9 cellular contexts compared by ENCODE assay signal in genomic region chr1:42684139-42684538, GRCh38. TPM values are rescaled to one million over a fixed set of nuclear protein-coding genes. Genes with fewer than 3 reads are reported as not detected.
DNase-seq lines count a peak whose midpoint lies in the region; ATAC-seq, FAIRE-seq and TF ChIP-seq lines count a peak whose summit lies in the region.
"Had no signal": no experiment of that assay in that cellular context is flagged by ENCODE, and none has a peak within 500 bp of the region (broad histone marks: within the 10 kb centered on the region; RNA-seq: fewer than 3 reads in every experiment).

No MANE protein-coding gene starts in this region.

- H3K9me3 ChIP-seq in KOPT-K1 (ENCODE audit: insufficient read depth, low read length, poor library complexity, severe bottlenecking) = no peaks in the 10 kb centered on the region
- no peaks in the 10 kb centered on the region for H3K9me3 ChIP-seq in testis

- no peak for TF ChIP-seq CTCF in testis (IDR thresholded peaks at IDR 0.05)

- no peak for ATAC-seq in activated T-helper 17 cell treated with anti-CD3 and anti-CD28 coated beads, Interleukin-2, amount 50 U/mL, for 72 hours (replicated peaks)

- H3K36me3 Mint-ChIP-seq in activated T-helper 17 cell treated with anti-CD3 and anti-CD28 coated beads, Interleukin-2, amount 50 U/mL, for 72 hours (ENCODE audit: low read depth) = peaks cover 71% of the 10 kb centered on the region

- H3K4me1 ChIP-seq in testis = peaks cover 31% of the 10 kb centered on the region

- peak; percentile 27 for DNase-seq in COR-L47 (lab: John Stamatoyannopoulos, UW)
- peak; percentile 15 for DNase-seq in iPS-NIHi7 (ENCODE audit: extremely low spot score)
- peak; percentile 23 for DNase-seq in testis
- DNase-seq in HTR-8/SVneo (ENCODE audit: insufficient read length, low spot score) = no peak
- no peak for DNase-seq in superior temporal gyrus (ENCODE audit: extremely low spot score)
- DNase-seq in posterior cingulate gyrus = no peak

- WGBS in testis, 2 donors = 24 to 37% methylated on average over 5 of the region's 5 CpGs

- no peaks in the 10 kb centered on the region for H3K27me3 ChIP-seq in testis

- peak overlapping the region; percentile 92 for H3K27ac ChIP-seq in KOPT-K1 (ENCODE audit: low read depth, low read length, poor library complexity, severe bottlenecking)
- H3K27ac ChIP-seq in testis = no peak overlapping the region

- no peaks in the 10 kb centered on the region for H3K27me3 Mint-ChIP-seq in activated T-helper 17 cell treated with anti-CD3 and anti-CD28 coated beads, Interleukin-2, amount 50 U/mL, for 72 hours

- H3K36me3 ChIP-seq in KOPT-K1 (ENCODE audit: insufficient read depth, low read length) = peaks cover 59% of the 10 kb centered on the region
- H3K36me3 ChIP-seq in testis (ENCODE audit: low read depth, missing control alignments) = no peaks in the 10 kb centered on the region

- no peak for FAIRE-seq in HTR-8/SVneo (lab: Jason Lieb, UNC)

- no peak for TF ChIP-seq POLR2A in testis (IDR thresholded peaks at IDR 0.05)

- intact Hi-C loops in testis (cut with DNase I; ENCODE audit: low total_unique reads) (no loop called here), posterior cingulate gyrus (cut with DNase I) (loop anchor here (10.0 kb wide), 2 partner anchors 61 to 349 kb away; partner anchors contain the start of genes CLDN19 and FOXJ3)

- H3K4me3 ChIP-seq in testis = peak overlapping the region in 1 of 2 donors; percentile 68

- peaks cover 54% of the 10 kb centered on the region for H3K4me1 Mint-ChIP-seq in activated T-helper 17 cell treated with anti-CD3 and anti-CD28 coated beads, Interleukin-2, amount 50 U/mL, for 72 hours

- H3K4me3 Mint-ChIP-seq in activated T-helper 17 cell treated with anti-CD3 and anti-CD28 coated beads, Interleukin-2, amount 50 U/mL, for 72 hours = peak overlapping the region; percentile 89

- no peaks in the 10 kb centered on the region for H3K9me3 Mint-ChIP-seq in activated T-helper 17 cell treated with anti-CD3 and anti-CD28 coated beads, Interleukin-2, amount 50 U/mL, for 72 hours

- H3K27ac Mint-ChIP-seq in activated T-helper 17 cell treated with anti-CD3 and anti-CD28 coated beads, Interleukin-2, amount 50 U/mL, for 72 hours = peak overlapping the region; percentile 93

RNA-seq across cellular contexts. Expression of gene YBX1, which starts 1.9 kb away (rescaled TPM):
- total RNA-seq in activated T-helper 17 cell treated with anti-CD3 and anti-CD28 coated beads, Interleukin-2, amount 50 U/mL, for 72 hours = 100 to 1,000 TPM; 501 to 981 TPM
- 100 to 1,000 TPM; 798 to 982 TPM for total RNA-seq in testis
- 2,470 TPM for polyA plus RNA-seq in testis (ENCODE audit: insufficient read depth, low read depth, low replicate concordance)

RNA-seq across cellular contexts. Expression of gene PPIH, which starts 25.9 kb away (rescaled TPM):
- 100 to 1,000 TPM in 1 of 2 donors, 10 to 100 TPM in 1; 58.3 to 101 TPM for total RNA-seq in activated T-helper 17 cell treated with anti-CD3 and anti-CD28 coated beads, Interleukin-2, amount 50 U/mL, for 72 hours
- 10 to 100 TPM; 38.7 to 40.0 TPM for total RNA-seq in testis
- polyA plus RNA-seq in testis (ENCODE audit: insufficient read depth, low read depth, low replicate concordance) = 39.6 TPM

RNA-seq across cellular contexts. Expression of gene CLDN19, which starts 55.9 kb away (rescaled TPM):
- total RNA-seq in activated T-helper 17 cell treated with anti-CD3 and anti-CD28 coated beads, Interleukin-2, amount 50 U/mL, for 72 hours = not detected
- under 1 TPM; 0.19 to 0.24 TPM for total RNA-seq in testis
- 0.12 TPM for polyA plus RNA-seq in testis (ENCODE audit: insufficient read depth, low read depth, low replicate concordance)
- total RNA-seq: M059J had no signal

Comparison
In these comparisons a context has a peak if more than half of its experiments do, and no peak if none do; other contexts are left out.
1. DNase-seq: peak in COR-L47 (single experiment), iPS-NIHi7 (single experiment) and testis (single experiment); none in HTR-8/SVneo (single experiment), superior temporal gyrus (single experiment) and posterior cingulate gyrus (0 of 10).